Comparison of ENCODE assay signal across 12 cellular contexts in the genomic region with DNA sequence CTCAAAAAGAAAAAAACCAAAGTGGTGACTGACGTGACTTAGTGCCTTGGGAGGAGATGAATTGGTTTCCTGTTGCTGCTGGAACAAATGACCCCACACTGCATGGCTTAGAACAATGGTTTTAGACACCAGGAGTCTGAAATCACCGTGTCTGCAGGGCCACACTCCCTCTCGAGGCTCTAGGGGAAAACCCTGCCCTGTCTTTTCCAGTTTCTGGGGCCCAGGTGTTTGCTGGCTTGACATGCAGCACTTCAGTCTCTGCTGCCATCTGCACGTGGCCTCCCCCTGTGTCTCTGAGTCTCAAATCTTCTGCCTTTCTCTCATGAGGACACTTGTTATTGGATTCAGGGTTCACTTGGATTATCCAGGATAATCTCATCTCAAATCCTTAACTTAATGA.
A peak's percentile ranks its signal among the peaks of the same experiment; 100 is the strongest.
DNase-seq lines count a peak whose midpoint lies in the region; ATAC-seq and TF ChIP-seq lines count a peak whose summit lies in the region.
"Had no signal": no experiment of that assay in that cellular context is flagged by ENCODE, and none has a peak within 500 bp of the region (broad histone marks: within the 10 kb centered on the region; RNA-seq: fewer than 3 reads in every experiment).

No MANE protein-coding gene starts in this region.

- no peaks in the 10 kb centered on the region for H3K79me2 ChIP-seq in MM.1S (ENCODE audit: low read length)

- ATAC-seq in activated naive CD8-positive, alpha-beta T cell treated with anti-CD3 and anti-CD28 coated beads, Interleukin-2, amount 10 ng/mL, durations not matched to agents 7 days and 5 days (ENCODE audit: low read depth), result peak; percentile 68
- ATAC-seq in GM19351 (IDR thresholded peaks at IDR 0.05; ENCODE audit: unreplicated experiment), result no peak
- ATAC-seq: mucosa of descending colon had no signal

- H3K4me1 ChIP-seq in MM.1S (ENCODE audit: low read length) (peaks cover 20% of the 10 kb centered on the region), right atrium auricular region (no peaks in the 10 kb centered on the region)

- peak overlapping the region; percentile 11; the same call in 1 of the 2 replicates for H3K4me2 ChIP-seq in MM.1S (ENCODE audit: low read depth, low read length)

- peak; percentile 25 for DNase-seq in activated naive CD4-positive, alpha-beta T cell treated with Interleukin-2 at 50 U/mL for 16 hours
- no peak for DNase-seq in activated naive CD4-positive, alpha-beta T cell treated with anti-CD3 and anti-CD28 coated beads, Interleukin-2, amount 10 ng/mL, durations not matched to agents 7 days and 5 days
- DNase-seq in MM.1S (peak; percentile 95), NCI-H1436 treated with DMSO at 0.1 percent for 48 hours (lab: John Stamatoyannopoulos, UW) (no peak), right atrium auricular region (ENCODE audit: low spot score) (no peak)
- DNase-seq in activated naive CD8-positive, alpha-beta T cell treated with anti-CD3 and anti-CD28 coated beads, Interleukin-2, amount 10 ng/mL, durations not matched to agents 7 days and 5 days, result no peak
- DNase-seq: mucosa of descending colon, NCI-H510A, retina had no signal

- H3K4me1 Mint-ChIP-seq in activated naive CD4-positive, alpha-beta T cell treated with anti-CD3 and anti-CD28 coated beads, Interleukin-2, amount 10 ng/mL, durations not matched to agents 7 days and 5 days, result peaks cover 13% of the 10 kb centered on the region
- H3K4me1 Mint-ChIP-seq in activated naive CD8-positive, alpha-beta T cell treated with anti-CD3 and anti-CD28 coated beads, Interleukin-2, amount 10 ng/mL, durations not matched to agents 7 days and 5 days, result peaks cover 6% of the 10 kb centered on the region
- peaks cover 22% of the 10 kb centered on the region for H3K4me1 Mint-ChIP-seq in stimulated activated naive CD8-positive, alpha-beta T cell treated with anti-CD3 and anti-CD28 coated beads, Interleukin-15, Interleukin-2, amounts not matched to agents 100 ng/mL and 50 ng/mL, for 24 hours (ENCODE audit: low read depth)

- no peak overlapping the region for H3K27ac Mint-ChIP-seq in activated naive CD4-positive, alpha-beta T cell treated with anti-CD3 and anti-CD28 coated beads, Interleukin-2, amount 10 ng/mL, durations not matched to agents 7 days and 5 days
- H3K27ac Mint-ChIP-seq in activated naive CD8-positive, alpha-beta T cell treated with anti-CD3 and anti-CD28 coated beads, Interleukin-2, amount 10 ng/mL, durations not matched to agents 7 days and 5 days, result no peak overlapping the region
- peak overlapping the region; percentile 85 for H3K27ac Mint-ChIP-seq in stimulated activated naive CD8-positive, alpha-beta T cell treated with anti-CD3 and anti-CD28 coated beads, Interleukin-15, Interleukin-2, amounts not matched to agents 100 ng/mL and 50 ng/mL, for 24 hours

- no peaks in the 10 kb centered on the region for H3F3A ChIP-seq in MM.1S (ENCODE audit: insufficient read depth, low read length)

- H3K27me3 ChIP-seq in MM.1S (replicated peaks; ENCODE audit: insufficient read depth, low read length) (no peaks in the 10 kb centered on the region), right atrium auricular region (no peaks in the 10 kb centered on the region)

- TF ChIP-seq CTCF in MM.1S (IDR thresholded peaks at IDR 0.05; ENCODE audit: low read length), result peak; percentile 27
- TF ChIP-seq CTCF in right atrium auricular region (IDR thresholded peaks at IDR 0.05), result no peak

- no peaks in the 10 kb centered on the region for H3K9me3 Mint-ChIP-seq in activated naive CD4-positive, alpha-beta T cell treated with anti-CD3 and anti-CD28 coated beads, Interleukin-2, amount 10 ng/mL, durations not matched to agents 7 days and 5 days
- peaks cover 1% of the 10 kb centered on the region for H3K9me3 Mint-ChIP-seq in activated naive CD8-positive, alpha-beta T cell treated with anti-CD3 and anti-CD28 coated beads, Interleukin-2, amount 10 ng/mL, durations not matched to agents 7 days and 5 days
- H3K9me3 Mint-ChIP-seq in stimulated activated naive CD8-positive, alpha-beta T cell treated with anti-CD3 and anti-CD28 coated beads, Interleukin-15, Interleukin-2, amounts not matched to agents 100 ng/mL and 50 ng/mL, for 24 hours, result no peaks in the 10 kb centered on the region

- H3K9me3 ChIP-seq in MM.1S (replicated peaks; ENCODE audit: insufficient read depth, low read length), result no peaks in the 10 kb centered on the region
- H3K9me3 ChIP-seq in right atrium auricular region, result no peaks in the 10 kb centered on the region
- H3K9me3 ChIP-seq: mucosa of descending colon had no signal

- peaks cover 43% of the 10 kb centered on the region for H3K27me3 Mint-ChIP-seq in activated naive CD4-positive, alpha-beta T cell treated with anti-CD3 and anti-CD28 coated beads, Interleukin-2, amount 10 ng/mL, durations not matched to agents 7 days and 5 days
- H3K27me3 Mint-ChIP-seq in activated naive CD8-positive, alpha-beta T cell treated with anti-CD3 and anti-CD28 coated beads, Interleukin-2, amount 10 ng/mL, durations not matched to agents 7 days and 5 days, result peaks cover 10% of the 10 kb centered on the region
- no peaks in the 10 kb centered on the region for H3K27me3 Mint-ChIP-seq in stimulated activated naive CD8-positive, alpha-beta T cell treated with anti-CD3 and anti-CD28 coated beads, Interleukin-15, Interleukin-2, amounts not matched to agents 100 ng/mL and 50 ng/mL, for 24 hours

- H3K36me3 Mint-ChIP-seq in activated naive CD4-positive, alpha-beta T cell treated with anti-CD3 and anti-CD28 coated beads, Interleukin-2, amount 10 ng/mL, durations not matched to agents 7 days and 5 days, result no peaks in the 10 kb centered on the region
- no peaks in the 10 kb centered on the region for H3K36me3 Mint-ChIP-seq in activated naive CD8-positive, alpha-beta T cell treated with anti-CD3 and anti-CD28 coated beads, Interleukin-2, amount 10 ng/mL, durations not matched to agents 7 days and 5 days
- no peaks in the 10 kb centered on the region for H3K36me3 Mint-ChIP-seq in stimulated activated naive CD8-positive, alpha-beta T cell treated with anti-CD3 and anti-CD28 coated beads, Interleukin-15, Interleukin-2, amounts not matched to agents 100 ng/mL and 50 ng/mL, for 24 hours (ENCODE audit: low read depth)

- POLR2A ChIA-PET in activated naive CD8-positive, alpha-beta T cell treated with anti-CD3 and anti-CD28 coated beads, Interleukin-2, amount 10 ng/mL, durations not matched to agents 7 days and 5 days (lab: Charles Lee), result no interaction called here

- H4K20me1 ChIP-seq in MM.1S (ENCODE audit: insufficient read depth, low read length), result no peaks in the 10 kb centered on the region

- no peak overlapping the region for H3K4me3 Mint-ChIP-seq in activated naive CD4-positive, alpha-beta T cell treated with anti-CD3 and anti-CD28 coated beads, Interleukin-2, amount 10 ng/mL, durations not matched to agents 7 days and 5 days
- no peak overlapping the region for H3K4me3 Mint-ChIP-seq in activated naive CD8-positive, alpha-beta T cell treated with anti-CD3 and anti-CD28 coated beads, Interleukin-2, amount 10 ng/mL, durations not matched to agents 7 days and 5 days
- H3K4me3 Mint-ChIP-seq in stimulated activated naive CD8-positive, alpha-beta T cell treated with anti-CD3 and anti-CD28 coated beads, Interleukin-15, Interleukin-2, amounts not matched to agents 100 ng/mL and 50 ng/mL, for 24 hours, result no peak overlapping the region

- H3K36me3 ChIP-seq in MM.1S (replicated peaks; ENCODE audit: insufficient read depth, low read length) (no peaks in the 10 kb centered on the region), right atrium auricular region (no peaks in the 10 kb centered on the region)

- H3K27ac ChIP-seq in MM.1S (ENCODE audit: low read length), result peak overlapping the region; percentile 79
- no peak overlapping the region for H3K27ac ChIP-seq in right atrium auricular region
- H3K27ac ChIP-seq: RWPE1 had no signal

- H2AFZ ChIP-seq in MM.1S (ENCODE audit: low read length), result peak overlapping the region; percentile 43

- no peak overlapping the region for H3K4me3 ChIP-seq in MM.1S (ENCODE audit: low read length)
- H3K4me3 ChIP-seq in right atrium auricular region, result no peak overlapping the region
- H3K4me3 ChIP-seq: mucosa of descending colon had no signal

- CTCF ChIA-PET in activated naive CD4-positive, alpha-beta T cell treated with anti-CD3 and anti-CD28 coated beads, Interleukin-2, amount 10 ng/mL, durations not matched to agents 7 days and 5 days (lab: Charles Lee), result no interaction called here

- peak overlapping the region; percentile 30 for H3K9ac ChIP-seq in MM.1S (ENCODE audit: low read length)

- H3K9me2 ChIP-seq in MM.1S (replicated peaks; ENCODE audit: insufficient read depth, low read length), result no peaks in the 10 kb centered on the region

Comparison
In these comparisons a context has a peak if more than half of its experiments do, and no peak if none do; other contexts are left out.
1. DNase-seq: peak in activated naive CD4-positive, alpha-beta T cell treated with Interleukin-2 at 50 U/mL for 16 hours (single experiment) and MM.1S (single experiment); none in activated naive CD4-positive, alpha-beta T cell treated with anti-CD3 and anti-CD28 coated beads, Interleukin-2, amount 10 ng/mL, durations not matched to agents 7 days and 5 days (single experiment), activated naive CD8-positive, alpha-beta T cell treated with anti-CD3 and anti-CD28 coated beads, Interleukin-2, amount 10 ng/mL, durations not matched to agents 7 days and 5 days (single experiment), NCI-H1436 treated with DMSO at 0.1 percent for 48 hours (single experiment) and right atrium auricular region (single experiment).